ENCODE assay signal across 25 cellular contexts in genomic region chr9:86507119-86507731, GRCh38.
DNase-seq lines count a peak whose midpoint lies in the region; ATAC-seq and TF ChIP-seq lines count a peak whose summit lies in the region.
"Had no signal": no experiment of that assay in that cellular context is flagged by ENCODE, and none has a peak within 500 bp of the region (broad histone marks: within the 10 kb centered on the region; RNA-seq: fewer than 3 reads in every experiment).

No MANE protein-coding gene starts in this region.

- no peaks in the 10 kb centered on the region for H3K4me1 ChIP-seq in H9 (ENCODE audit: insufficient read depth, low read length)
- H3K4me1 ChIP-seq in muscle layer of colon (ENCODE audit: insufficient read depth, low read length), result peaks cover 22% of the 10 kb centered on the region
- H3K4me1 ChIP-seq in suprapubic skin, result peaks cover 4% of the 10 kb centered on the region
- H3K4me1 ChIP-seq: HAP-1, pancreas had no signal

- H3K27ac ChIP-seq in H9 (ENCODE audit: insufficient read length, low read depth, low read length) (no peak overlapping the region), muscle layer of colon (ENCODE audit: low read depth, low read length) (peak overlapping the region; percentile 76), suprapubic skin (peak overlapping the region; percentile 32)
- H3K27ac ChIP-seq: WERI-Rb-1 had no signal

- no peaks in the 10 kb centered on the region for H3K9me3 ChIP-seq in H9 (ENCODE audit: control insufficient read depth, low read depth, low read length)
- no peaks in the 10 kb centered on the region for H3K9me3 ChIP-seq in muscle layer of colon (ENCODE audit: low read length)
- no peaks in the 10 kb centered on the region for H3K9me3 ChIP-seq in suprapubic skin
- H3K9me3 ChIP-seq: HAP-1, pancreas had no signal

- no peak overlapping the region for H3K56ac ChIP-seq in H9 (ENCODE audit: insufficient read length, low read depth, low read length)

- H3K36me3 ChIP-seq in muscle layer of colon (ENCODE audit: insufficient read depth, low read length), result no peaks in the 10 kb centered on the region
- no peaks in the 10 kb centered on the region for H3K36me3 ChIP-seq in suprapubic skin
- H3K36me3 ChIP-seq: HAP-1, pancreas, WERI-Rb-1 had no signal

- TF ChIP-seq CTCF in H9 (conservative IDR thresholded peaks at IDR 0.05), result no peak
- TF ChIP-seq CTCF in fibroblast of the aortic adventitia (IDR thresholded peaks at IDR 0.05; ENCODE audit: insufficient read depth, low read length), result no peak
- TF ChIP-seq CTCF in suprapubic skin (IDR thresholded peaks at IDR 0.05), result no peak

- H3K27me3 Mint-ChIP-seq in H9 (ENCODE audit: low read depth), result no peaks in the 10 kb centered on the region
- H3K27me3 Mint-ChIP-seq: stimulated activated memory B cell treated with anti-CD40 and anti-IgM and Interleukin-4, amounts not matched to agents 10 μg/mL and 1 μg/mL and 100 μg/mL, for 72 hours had no signal

- H3K9ac ChIP-seq in H9 (ENCODE audit: extremely low read depth, insufficient read length, low read length) (no peak overlapping the region), muscle layer of colon (ENCODE audit: low read length) (no peak overlapping the region)

- no peak overlapping the region for H2BK20ac ChIP-seq in H9 (ENCODE audit: low read depth, low read length, poor library complexity, severe bottlenecking)

- H3K27me3 ChIP-seq in H9 (ENCODE audit: insufficient read depth, low read length), result no peaks in the 10 kb centered on the region
- H3K27me3 ChIP-seq in muscle layer of colon (ENCODE audit: control insufficient read depth in 1 of 2, insufficient read depth in 2 of 2, low read length in 2 of 2), result no peaks in the 10 kb centered on the region
- no peaks in the 10 kb centered on the region for H3K27me3 ChIP-seq in suprapubic skin
- H3K27me3 ChIP-seq: pancreas had no signal

- H3K79me2 ChIP-seq in H9 (ENCODE audit: insufficient read depth, low read length), result no peaks in the 10 kb centered on the region

- no peaks in the 10 kb centered on the region for H4K20me1 ChIP-seq in H9 (ENCODE audit: control insufficient read depth, insufficient read depth, insufficient read length)

- DNase-seq in H9, result no peak
- DNase-seq in fibroblast of the aortic adventitia (ENCODE audit: low read depth), result peak; percentile 42
- DNase-seq in suprapubic skin (ENCODE audit: low spot score in 2 of 2), result no peak
- DNase-seq in activated naive CD4-positive, alpha-beta T cell treated with Interleukin-2 at 50 U/mL for 16 hours, result no peak
- no peak for DNase-seq in DMS 273 treated with DMSO at 0.1 percent for 48 hours (lab: John Stamatoyannopoulos, UW)
- DNase-seq in NCI-H2029 treated with DMSO at 0.1 percent for 48 hours (lab: John Stamatoyannopoulos, UW), result no peak
- DNase-seq: activated CD4-positive, alpha-beta T cell treated with anti-CD3 and anti-CD28 coated beads for 48 hours; activated effector memory CD4-positive, alpha-beta T cell treated with anti-CD3 and anti-CD28 coated beads, Interleukin-2, amount 50 U/mL, for 16 hours; activated T-cell treated with anti-CD3 and anti-CD28 coated beads, Interleukin-2, amount 50 U/mL, for 1 hour; C1 segment of cervical spinal cord; Calu3; NCI-H1092 treated with DMSO at 0.1 percent for 48 hours; NCI-H1930; NCI-H526; NK-92 treated with Interleukin-12 subunit alpha and Interleukin-12 subunit beta, amount 100 ng/mL, for 24 hours; pancreas; PC-3; SHP77; stimulated activated CD4-positive, alpha-beta T cell treated with anti-CD3 and anti-CD28 coated beads, Interleukin-4, amount 100 ng/mL, for 4 hours; substantia nigra; WERI-Rb-1 had no signal

- H3K9me3 Mint-ChIP-seq in H9, result no peaks in the 10 kb centered on the region; a peak in 1 of 5 replicates
- H3K9me3 Mint-ChIP-seq: stimulated activated memory B cell treated with anti-CD40 and anti-IgM and Interleukin-4, amounts not matched to agents 10 μg/mL and 1 μg/mL and 100 μg/mL, for 72 hours had no signal

- no peak overlapping the region for H3K23ac ChIP-seq in H9 (ENCODE audit: insufficient read length, low read depth, low read length)

- no peaks in the 10 kb centered on the region for H3K23me2 ChIP-seq in H9 (ENCODE audit: insufficient read length, low read depth, low read length, poor library complexity, severe bottlenecking)

- no peak overlapping the region for H2BK120ac ChIP-seq in H9 (ENCODE audit: low read depth, low read length, poor library complexity, severe bottlenecking)

- no peak for TF ChIP-seq EP300 in suprapubic skin (IDR thresholded peaks at IDR 0.05)

- no peak overlapping the region for H3K18ac ChIP-seq in H9 (ENCODE audit: insufficient read length, low read depth, low read length)

- no peak overlapping the region for H3T11ph ChIP-seq in H9 (ENCODE audit: low read length)

- no peak overlapping the region for H3K14ac ChIP-seq in H9 (ENCODE audit: insufficient read depth, low read length)

- no peak overlapping the region for H2AFZ ChIP-seq in H9 (ENCODE audit: low read length)

- no peak overlapping the region for H2AK5ac ChIP-seq in H9 (ENCODE audit: insufficient read length, low read length)

- no peak overlapping the region for H4K8ac ChIP-seq in H9 (replicated peaks; ENCODE audit: insufficient read length, low read depth, low read length)

- H2BK5ac ChIP-seq in H9 (ENCODE audit: insufficient read length, low read length), result no peak overlapping the region

- no peak for ATAC-seq in HG03108 (IDR thresholded peaks at IDR 0.05; ENCODE audit: unreplicated experiment)
- ATAC-seq: PC-3; stimulated activated memory B cell treated with anti-CD40 and anti-IgM and Interleukin-4, amounts not matched to agents 10 μg/mL and 1 μg/mL and 100 μg/mL, for 72 hours had no signal

- H3K4ac ChIP-seq in H9 (ENCODE audit: low read depth, low read length), result no peak overlapping the region

- H3K4me1 Mint-ChIP-seq in H9, result peaks cover 9 to 10% of the 10 kb centered on the region in 2 experiments
- H3K4me1 Mint-ChIP-seq: stimulated activated memory B cell treated with anti-CD40 and anti-IgM and Interleukin-4, amounts not matched to agents 10 μg/mL and 1 μg/mL and 100 μg/mL, for 72 hours had no signal

- no peaks in the 10 kb centered on the region for H3K36me3 Mint-ChIP-seq in H9 (ENCODE audit: insufficient read depth in 1 of 3, low read depth in 3 of 3)
- H3K36me3 Mint-ChIP-seq: stimulated activated memory B cell treated with anti-CD40 and anti-IgM and Interleukin-4, amounts not matched to agents 10 μg/mL and 1 μg/mL and 100 μg/mL, for 72 hours had no signal

- no peak overlapping the region for H3K4me2 ChIP-seq in H9 (ENCODE audit: insufficient read depth, insufficient read length, low read length)

- H3K27ac Mint-ChIP-seq in H9, result peak overlapping the region in 2 of 3 experiments; percentile 18 to 34; a peak in 1 of 7 replicates
- H3K27ac Mint-ChIP-seq: stimulated activated memory B cell treated with anti-CD40 and anti-IgM and Interleukin-4, amounts not matched to agents 10 μg/mL and 1 μg/mL and 100 μg/mL, for 72 hours had no signal

- TF ChIP-seq POLR2A in suprapubic skin (IDR thresholded peaks at IDR 0.05), result no peak

- H2BK15ac ChIP-seq in H9 (ENCODE audit: low read depth, low read length), result no peak overlapping the region

- no CpG with 5 or more reads among the region's 7 CpGs for WGBS in H9 (ENCODE audit: extremely low coverage, insufficient read length, low lambda C conversion rate)
- 73% methylated on average over 7 of the region's 7 CpGs for WGBS in suprapubic skin

- H3K4me3 ChIP-seq in fibroblast of the aortic adventitia (ENCODE audit: low read depth, low read length) (no peak overlapping the region), muscle layer of colon (ENCODE audit: low read depth in 1 of 2, low read length in 2 of 2) (no peak overlapping the region), suprapubic skin (no peak overlapping the region)
- H3K4me3 ChIP-seq: HAP-1, pancreas had no signal

- no peaks in the 10 kb centered on the region for H3K79me1 ChIP-seq in H9 (ENCODE audit: insufficient read depth, low read depth, low read length, poor library complexity, severe bottlenecking)

- H2BK12ac ChIP-seq in H9 (ENCODE audit: insufficient read length, low read depth, low read length), result no peak overlapping the region

- no peak overlapping the region for H3K4me3 Mint-ChIP-seq in H9
- H3K4me3 Mint-ChIP-seq: stimulated activated memory B cell treated with anti-CD40 and anti-IgM and Interleukin-4, amounts not matched to agents 10 μg/mL and 1 μg/mL and 100 μg/mL, for 72 hours had no signal

- no peak overlapping the region for H4K5ac ChIP-seq in H9 (ENCODE audit: insufficient read length, low read depth, low read length)

- H4K91ac ChIP-seq in H9 (ENCODE audit: insufficient read length, low read depth, low read length), result no peak overlapping the region
